In the genomic region with DNA sequence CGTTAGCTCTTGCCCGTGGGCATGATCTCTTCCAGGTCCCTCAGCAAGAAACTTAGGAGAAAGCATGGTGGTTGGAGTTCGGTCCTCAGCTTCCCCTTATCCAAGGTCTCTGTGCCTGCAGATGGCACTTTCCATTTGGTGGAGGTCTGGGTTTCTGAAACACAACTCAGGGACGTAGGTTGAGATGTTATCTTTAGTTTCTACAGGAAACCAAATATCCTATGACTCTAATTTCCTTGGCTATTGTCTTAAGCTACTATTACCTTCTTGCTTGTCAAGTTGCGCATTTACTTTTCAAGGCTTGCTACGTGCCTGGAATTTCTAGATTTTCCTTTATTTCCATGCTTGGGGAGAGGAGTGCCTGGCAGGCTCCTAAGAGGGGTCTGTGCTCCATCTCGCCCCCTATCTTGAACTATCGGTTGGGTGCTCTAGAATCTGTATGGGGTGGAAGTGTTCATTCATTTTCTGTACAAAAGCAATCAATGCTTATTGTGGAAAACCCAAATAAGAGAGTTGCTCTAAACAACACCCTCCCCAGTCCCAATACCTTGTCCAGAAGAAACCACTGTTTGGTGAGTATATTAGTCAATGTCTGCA, we compare ENCODE assay signal across 1 cellular context.
TF ChIP-seq lines count a peak whose summit lies in the region.

No MANE protein-coding gene starts in this region.

TF ChIP-seq in GM23338, 12 proteins besides CTCF, POLR2A, EP300 and RAD21 (continued from another document):
- TF ChIP-seq, protein P1, sequence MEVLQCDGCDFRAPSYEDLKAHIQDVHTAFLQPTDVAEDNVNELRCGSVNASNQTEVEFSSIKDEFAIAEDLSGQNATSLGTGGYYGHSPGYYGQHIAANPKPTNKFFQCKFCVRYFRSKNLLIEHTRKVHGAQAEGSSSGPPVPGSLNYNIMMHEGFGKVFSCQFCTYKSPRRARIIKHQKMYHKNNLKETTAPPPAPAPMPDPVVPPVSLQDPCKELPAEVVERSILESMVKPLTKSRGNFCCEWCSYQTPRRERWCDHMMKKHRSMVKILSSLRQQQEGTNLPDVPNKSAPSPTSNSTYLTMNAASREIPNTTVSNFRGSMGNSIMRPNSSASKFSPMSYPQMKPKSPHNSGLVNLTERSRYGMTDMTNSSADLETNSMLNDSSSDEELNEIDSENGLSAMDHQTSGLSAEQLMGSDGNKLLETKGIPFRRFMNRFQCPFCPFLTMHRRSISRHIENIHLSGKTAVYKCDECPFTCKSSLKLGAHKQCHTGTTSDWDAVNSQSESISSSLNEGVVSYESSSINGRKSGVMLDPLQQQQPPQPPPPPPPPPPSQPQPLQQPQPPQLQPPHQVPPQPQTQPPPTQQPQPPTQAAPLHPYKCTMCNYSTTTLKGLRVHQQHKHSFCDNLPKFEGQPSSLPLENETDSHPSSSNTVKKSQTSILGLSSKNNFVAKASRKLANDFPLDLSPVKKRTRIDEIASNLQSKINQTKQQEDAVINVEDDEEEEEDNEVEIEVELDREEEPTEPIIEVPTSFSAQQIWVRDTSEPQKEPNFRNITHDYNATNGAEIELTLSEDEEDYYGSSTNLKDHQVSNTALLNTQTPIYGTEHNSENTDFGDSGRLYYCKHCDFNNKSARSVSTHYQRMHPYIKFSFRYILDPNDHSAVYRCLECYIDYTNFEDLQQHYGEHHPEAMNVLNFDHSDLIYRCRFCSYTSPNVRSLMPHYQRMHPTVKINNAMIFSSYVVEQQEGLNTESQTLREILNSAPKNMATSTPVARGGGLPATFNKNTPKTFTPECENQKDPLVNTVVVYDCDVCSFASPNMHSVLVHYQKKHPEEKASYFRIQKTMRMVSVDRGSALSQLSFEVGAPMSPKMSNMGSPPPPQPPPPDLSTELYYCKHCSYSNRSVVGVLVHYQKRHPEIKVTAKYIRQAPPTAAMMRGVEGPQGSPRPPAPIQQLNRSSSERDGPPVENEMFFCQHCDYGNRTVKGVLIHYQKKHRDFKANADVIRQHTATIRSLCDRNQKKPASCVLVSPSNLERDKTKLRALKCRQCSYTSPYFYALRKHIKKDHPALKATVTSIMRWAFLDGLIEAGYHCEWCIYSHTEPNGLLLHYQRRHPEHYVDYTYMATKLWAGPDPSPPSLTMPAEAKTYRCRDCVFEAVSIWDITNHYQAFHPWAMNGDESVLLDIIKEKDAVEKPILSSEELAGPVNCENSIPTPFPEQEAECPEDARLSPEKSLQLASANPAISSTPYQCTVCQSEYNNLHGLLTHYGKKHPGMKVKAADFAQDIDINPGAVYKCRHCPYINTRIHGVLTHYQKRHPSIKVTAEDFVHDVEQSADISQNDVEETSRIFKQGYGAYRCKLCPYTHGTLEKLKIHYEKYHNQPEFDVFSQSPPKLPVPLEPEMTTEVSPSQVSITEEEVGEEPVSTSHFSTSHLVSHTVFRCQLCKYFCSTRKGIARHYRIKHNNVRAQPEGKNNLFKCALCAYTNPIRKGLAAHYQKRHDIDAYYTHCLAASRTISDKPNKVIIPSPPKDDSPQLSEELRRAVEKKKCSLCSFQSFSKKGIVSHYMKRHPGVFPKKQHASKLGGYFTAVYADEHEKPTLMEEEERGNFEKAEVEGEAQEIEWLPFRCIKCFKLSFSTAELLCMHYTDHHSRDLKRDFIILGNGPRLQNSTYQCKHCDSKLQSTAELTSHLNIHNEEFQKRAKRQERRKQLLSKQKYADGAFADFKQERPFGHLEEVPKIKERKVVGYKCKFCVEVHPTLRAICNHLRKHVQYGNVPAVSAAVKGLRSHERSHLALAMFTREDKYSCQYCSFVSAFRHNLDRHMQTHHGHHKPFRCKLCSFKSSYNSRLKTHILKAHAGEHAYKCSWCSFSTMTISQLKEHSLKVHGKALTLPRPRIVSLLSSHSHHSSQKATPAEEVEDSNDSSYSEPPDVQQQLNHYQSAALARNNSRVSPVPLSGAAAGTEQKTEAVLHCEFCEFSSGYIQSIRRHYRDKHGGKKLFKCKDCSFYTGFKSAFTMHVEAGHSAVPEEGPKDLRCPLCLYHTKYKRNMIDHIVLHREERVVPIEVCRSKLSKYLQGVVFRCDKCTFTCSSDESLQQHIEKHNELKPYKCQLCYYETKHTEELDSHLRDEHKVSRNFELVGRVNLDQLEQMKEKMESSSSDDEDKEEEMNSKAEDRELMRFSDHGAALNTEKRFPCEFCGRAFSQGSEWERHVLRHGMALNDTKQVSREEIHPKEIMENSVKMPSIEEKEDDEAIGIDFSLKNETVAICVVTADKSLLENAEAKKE (CRISPR knock-in tag; IDR thresholded peaks at IDR 0.05): no peak
- no peak for TF ChIP-seq JUNB (IDR thresholded peaks at IDR 0.05; ENCODE audit: unreplicated experiment)
- TF ChIP-seq, protein P2, sequence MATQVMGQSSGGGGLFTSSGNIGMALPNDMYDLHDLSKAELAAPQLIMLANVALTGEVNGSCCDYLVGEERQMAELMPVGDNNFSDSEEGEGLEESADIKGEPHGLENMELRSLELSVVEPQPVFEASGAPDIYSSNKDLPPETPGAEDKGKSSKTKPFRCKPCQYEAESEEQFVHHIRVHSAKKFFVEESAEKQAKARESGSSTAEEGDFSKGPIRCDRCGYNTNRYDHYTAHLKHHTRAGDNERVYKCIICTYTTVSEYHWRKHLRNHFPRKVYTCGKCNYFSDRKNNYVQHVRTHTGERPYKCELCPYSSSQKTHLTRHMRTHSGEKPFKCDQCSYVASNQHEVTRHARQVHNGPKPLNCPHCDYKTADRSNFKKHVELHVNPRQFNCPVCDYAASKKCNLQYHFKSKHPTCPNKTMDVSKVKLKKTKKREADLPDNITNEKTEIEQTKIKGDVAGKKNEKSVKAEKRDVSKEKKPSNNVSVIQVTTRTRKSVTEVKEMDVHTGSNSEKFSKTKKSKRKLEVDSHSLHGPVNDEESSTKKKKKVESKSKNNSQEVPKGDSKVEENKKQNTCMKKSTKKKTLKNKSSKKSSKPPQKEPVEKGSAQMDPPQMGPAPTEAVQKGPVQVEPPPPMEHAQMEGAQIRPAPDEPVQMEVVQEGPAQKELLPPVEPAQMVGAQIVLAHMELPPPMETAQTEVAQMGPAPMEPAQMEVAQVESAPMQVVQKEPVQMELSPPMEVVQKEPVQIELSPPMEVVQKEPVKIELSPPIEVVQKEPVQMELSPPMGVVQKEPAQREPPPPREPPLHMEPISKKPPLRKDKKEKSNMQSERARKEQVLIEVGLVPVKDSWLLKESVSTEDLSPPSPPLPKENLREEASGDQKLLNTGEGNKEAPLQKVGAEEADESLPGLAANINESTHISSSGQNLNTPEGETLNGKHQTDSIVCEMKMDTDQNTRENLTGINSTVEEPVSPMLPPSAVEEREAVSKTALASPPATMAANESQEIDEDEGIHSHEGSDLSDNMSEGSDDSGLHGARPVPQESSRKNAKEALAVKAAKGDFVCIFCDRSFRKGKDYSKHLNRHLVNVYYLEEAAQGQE (IDR thresholded peaks at IDR 0.05; ENCODE audit: unreplicated experiment): no peak
- no peak for TF ChIP-seq STAT1 (IDR thresholded peaks at IDR 0.05; ENCODE audit: unreplicated experiment)
- TF ChIP-seq EZH2phosphoT487 (IDR thresholded peaks at IDR 0.05; ENCODE audit: unreplicated experiment): no peak
- TF ChIP-seq ZNF114 (CRISPR knock-in tag; IDR thresholded peaks at IDR 0.05): no peak
- TF ChIP-seq, protein P3, sequence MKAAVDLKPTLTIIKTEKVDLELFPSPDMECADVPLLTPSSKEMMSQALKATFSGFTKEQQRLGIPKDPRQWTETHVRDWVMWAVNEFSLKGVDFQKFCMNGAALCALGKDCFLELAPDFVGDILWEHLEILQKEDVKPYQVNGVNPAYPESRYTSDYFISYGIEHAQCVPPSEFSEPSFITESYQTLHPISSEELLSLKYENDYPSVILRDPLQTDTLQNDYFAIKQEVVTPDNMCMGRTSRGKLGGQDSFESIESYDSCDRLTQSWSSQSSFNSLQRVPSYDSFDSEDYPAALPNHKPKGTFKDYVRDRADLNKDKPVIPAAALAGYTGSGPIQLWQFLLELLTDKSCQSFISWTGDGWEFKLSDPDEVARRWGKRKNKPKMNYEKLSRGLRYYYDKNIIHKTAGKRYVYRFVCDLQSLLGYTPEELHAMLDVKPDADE (IDR thresholded peaks at IDR 0.05): no peak
- TF ChIP-seq POLR2AphosphoS5 (IDR thresholded peaks at IDR 0.05; ENCODE audit: low read depth): no peak
- TF ChIP-seq ZNF331 (CRISPR knock-in tag; IDR thresholded peaks at IDR 0.05; ENCODE audit: low read depth): no peak
- no peak for TF ChIP-seq NANOG (IDR thresholded peaks at IDR 0.05; ENCODE audit: borderline replicate concordance)
